Comparison of ENCODE assay signal across 14 cellular contexts in the genomic region with DNA sequence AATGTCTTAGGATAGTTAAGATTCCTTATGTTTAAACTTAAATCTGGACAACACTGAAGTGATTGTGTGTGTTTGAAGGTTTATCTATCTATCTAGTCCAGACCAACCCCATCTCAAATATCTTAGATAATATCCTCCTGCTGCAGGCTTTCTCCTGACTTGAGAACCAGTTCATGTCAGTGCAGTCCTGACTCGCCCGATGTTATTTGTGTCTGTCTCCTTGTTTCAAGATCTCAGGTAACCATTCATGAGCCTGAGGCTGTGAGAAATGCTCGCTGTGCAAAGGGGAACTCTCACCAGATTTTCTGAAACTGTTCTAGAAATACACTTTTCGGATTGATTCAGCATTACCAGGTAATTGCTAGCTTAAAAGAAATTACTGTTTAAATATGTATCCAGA.
DNase-seq lines count a peak whose midpoint lies in the region; ATAC-seq and TF ChIP-seq lines count a peak whose summit lies in the region.
"Had no signal": no experiment of that assay in that cellular context is flagged by ENCODE, and none has a peak within 500 bp of the region (broad histone marks: within the 10 kb centered on the region; RNA-seq: fewer than 3 reads in every experiment).

No MANE protein-coding gene starts in this region.

- H3K9me3 ChIP-seq in DOHH2 (ENCODE audit: control insufficient read depth, insufficient read depth, low read length): no peaks in the 10 kb centered on the region
- H3K9me3 ChIP-seq in effector memory CD4-positive, alpha-beta T cell (ENCODE audit: control insufficient read depth, low read length): no peaks in the 10 kb centered on the region

- TF ChIP-seq CTCF in DOHH2 (IDR thresholded peaks at IDR 0.05; ENCODE audit: low read depth, low read length, poor library complexity, severe bottlenecking): no peak
- no peak for TF ChIP-seq CTCF in GM20000 (IDR thresholded peaks at IDR 0.05; ENCODE audit: extremely low read depth, missing control alignments)
- no peak for TF ChIP-seq CTCF in brain (conservative IDR thresholded peaks at IDR 0.05)

- H3K27ac Mint-ChIP-seq in brain: peak overlapping the region in 2 of 5 experiments; percentile 40 to 88
- peak overlapping the region in 2 of 6 donors; percentile 37 to 56 for H3K27ac Mint-ChIP-seq in naive B cell

- peaks cover 26% of the 10 kb centered on the region for H3K27me3 Mint-ChIP-seq in brain
- peaks cover 6 to 30% (median 26%) of the 10 kb centered on the region in 3 donors for H3K27me3 Mint-ChIP-seq in naive B cell

- H3F3A ChIP-seq in DOHH2 (ENCODE audit: control insufficient read depth, insufficient read depth): no peaks in the 10 kb centered on the region

- no peak overlapping the region for H3K4me3 ChIP-seq in DOHH2 (ENCODE audit: low read length)
- no peak overlapping the region for H3K4me3 ChIP-seq in effector memory CD4-positive, alpha-beta T cell (ENCODE audit: insufficient read depth, low read depth, low read length, poor library complexity, severe bottlenecking)

- no peaks in the 10 kb centered on the region for H3K36me3 Mint-ChIP-seq in brain
- no peaks in the 10 kb centered on the region for H3K36me3 Mint-ChIP-seq in naive B cell
- H3K36me3 Mint-ChIP-seq: CD4-positive, CD25-positive, alpha-beta regulatory T cell had no signal

- intact Hi-C loops in left colon (cut with DNase I, micrococcal nuclease): no loop called here

- H4K20me1 ChIP-seq in DOHH2 (ENCODE audit: control insufficient read depth, insufficient read depth, low read depth, low read length): no peaks in the 10 kb centered on the region

- H3K36me3 ChIP-seq in DOHH2 (ENCODE audit: control insufficient read depth, low read length): no peaks in the 10 kb centered on the region
- H3K36me3 ChIP-seq in effector memory CD4-positive, alpha-beta T cell (ENCODE audit: control insufficient read depth, insufficient read depth, low read length): no peaks in the 10 kb centered on the region

- H3K27me3 ChIP-seq in DOHH2 (ENCODE audit: control insufficient read depth, low read length): peaks cover 17% of the 10 kb centered on the region
- H3K27me3 ChIP-seq in effector memory CD4-positive, alpha-beta T cell (replicated peaks; ENCODE audit: control insufficient read depth, insufficient read depth, low read length, poor library complexity, severe bottlenecking): peaks cover 15% of the 10 kb centered on the region

- peak; percentile 12 for DNase-seq in GM20000 (ENCODE audit: low spot score)
- DNase-seq in naive B cell: no peak
- no peak for DNase-seq in UCSD-AML1 (lab: John Stamatoyannopoulos, UW; ENCODE audit: unreplicated experiment)
- no peak for DNase-seq in effector memory CD4-positive, alpha-beta T cell
- no peak for DNase-seq in left colon
- DNase-seq: AML-193; CD4-positive, CD25-positive, alpha-beta regulatory T cell; DMS53; H7; OCI-M1; RPMI8226 had no signal

- ATAC-seq in naive B cell (ENCODE audit: low read depth in 2 of 2) (no peak), left colon (no peak), GM19463 (IDR thresholded peaks at IDR 0.05; ENCODE audit: unreplicated experiment) (no peak)

- peaks cover 25% of the 10 kb centered on the region for H3K4me1 ChIP-seq in DOHH2 (ENCODE audit: control insufficient read depth, low read length)
- peaks cover 9% of the 10 kb centered on the region for H3K4me1 ChIP-seq in effector memory CD4-positive, alpha-beta T cell (ENCODE audit: control insufficient read depth, insufficient read depth, low read length, poor library complexity, severe bottlenecking)

- H3K9me3 Mint-ChIP-seq in brain (peaks cover 0 to 6% (median 0%) of the 10 kb centered on the region in 5 experiments), naive B cell (no peaks in the 10 kb centered on the region)

- no peaks in the 10 kb centered on the region for H3K79me2 ChIP-seq in DOHH2 (ENCODE audit: control insufficient read depth, low read length)

- no peaks in the 10 kb centered on the region for H3K9me2 ChIP-seq in DOHH2 (replicated peaks; ENCODE audit: control insufficient read depth, low read length)

- H3K4me2 ChIP-seq in DOHH2 (ENCODE audit: low read length): peak overlapping the region; percentile 27

- H3K4me1 Mint-ChIP-seq in brain (peaks cover 21% of the 10 kb centered on the region), naive B cell (peaks cover 25 to 40% (median 31%) of the 10 kb centered on the region in 3 donors)

- H3K27ac ChIP-seq in DOHH2 (ENCODE audit: low read depth, low read length): no peak overlapping the region
- no peak overlapping the region for H3K27ac ChIP-seq in effector memory CD4-positive, alpha-beta T cell (ENCODE audit: insufficient read depth, low read length, poor library complexity, severe bottlenecking)

- H3K4me3 Mint-ChIP-seq in brain (peak overlapping the region; percentile 84 to 91 (median 87)), naive B cell (peak overlapping the region in 7 of 8 donors; percentile 7 to 94 (median 90))
